ENCODE assay signal across 12 cellular contexts in the genomic region with DNA sequence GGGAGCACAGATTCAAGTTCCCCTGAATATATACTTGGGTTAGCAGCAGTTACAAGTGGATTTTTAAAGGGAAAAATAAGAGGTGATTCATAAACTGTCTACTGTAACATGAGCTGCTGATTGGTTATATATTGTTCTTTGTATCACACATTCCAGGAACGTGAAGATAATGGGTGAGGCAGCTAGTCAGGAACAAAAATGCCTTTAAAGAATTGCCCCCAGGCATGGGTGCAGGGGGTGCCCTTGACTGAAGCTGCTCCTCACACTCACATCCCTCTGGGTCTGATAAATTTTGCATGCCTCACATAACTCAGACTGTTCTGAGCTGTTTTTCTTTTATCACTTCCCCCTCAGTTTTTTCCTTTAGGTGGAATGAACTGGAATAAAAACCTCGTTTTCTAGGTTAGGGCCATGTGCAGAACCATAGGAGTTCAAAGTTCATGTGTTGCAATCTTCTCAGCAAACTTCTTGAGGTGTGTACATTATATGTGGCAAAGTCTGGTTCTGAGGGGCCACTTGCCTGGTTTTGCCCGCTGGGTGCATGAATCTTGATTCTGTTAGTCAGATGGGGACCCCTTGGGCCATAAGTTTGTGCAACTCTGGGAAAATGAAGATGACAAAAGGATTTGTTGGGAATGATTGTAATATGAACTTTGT. TPM values are rescaled to one million over a fixed set of nuclear protein-coding genes. Genes with fewer than 3 reads are reported as not detected.
DNase-seq lines count a peak whose midpoint lies in the region; ATAC-seq and TF ChIP-seq lines count a peak whose summit lies in the region.
"Had no signal": no experiment of that assay in that cellular context is flagged by ENCODE, and none has a peak within 500 bp of the region (broad histone marks: within the 10 kb centered on the region; RNA-seq: fewer than 3 reads in every experiment).

No MANE protein-coding gene starts in this region.

- TF ChIP-seq CTCF in HCT116 (IDR thresholded peaks at IDR 0.05 in 2 of 3, conservative IDR thresholded peaks at IDR 0.05 in 1 of 3; ENCODE audit: borderline replicate concordance in 1 of 3, insufficient read depth in 1 of 3, low read depth in 2 of 3, low read length in 2 of 3) (no peak), RWPE2 (IDR thresholded peaks at IDR 0.05; ENCODE audit: poor library complexity, severe bottlenecking) (no peak), suprapubic skin (IDR thresholded peaks at IDR 0.05) (no peak)

- no peaks in the 10 kb centered on the region for H3K36me3 Mint-ChIP-seq in activated T-helper 1 cell treated with anti-CD3 and anti-CD28 coated beads, Interleukin-12 subunit alpha, Interleukin-12 subunit beta, Interleukin-2, Interleukin-4 antibody, amounts not matched to agents 30 ng/mL and 10 ng/mL and 1 ng/mL, durations not matched to agents 14 hours and 24 hours and 36 hours (ENCODE audit: low read depth)
- H3K36me3 Mint-ChIP-seq: activated naive CD4-positive, alpha-beta T cell treated with anti-CD3 and anti-CD28 coated beads, Interleukin-2, amount 50 U/mL, for 72 hours had no signal

- peak; percentile 85 for ATAC-seq in HCT116
- ATAC-seq in RWPE2 (ENCODE audit: low read depth): peak; percentile 98
- ATAC-seq in GM21515 (IDR thresholded peaks at IDR 0.05; ENCODE audit: unreplicated experiment): no peak
- ATAC-seq: activated naive CD4-positive, alpha-beta T cell treated with anti-CD3 and anti-CD28 coated beads, Interleukin-2, amount 50 U/mL, for 72 hours had no signal

- H3K4me1 ChIP-seq in HCT116 (ENCODE audit: control insufficient read depth in 1 of 2, insufficient read depth in 2 of 2, low read length in 2 of 2) (peaks cover 19 to 35% of the 10 kb centered on the region in 2 experiments), RWPE2 (ENCODE audit: insufficient read depth, poor library complexity, severe bottlenecking) (peaks cover 38% of the 10 kb centered on the region), skeletal muscle satellite cell (ENCODE audit: control insufficient read depth, insufficient read depth, low read length) (peaks cover 7% of the 10 kb centered on the region), suprapubic skin (no peaks in the 10 kb centered on the region)
- H3K4me1 ChIP-seq: right atrium auricular region had no signal

- H3K36me3 ChIP-seq in HCT116 (ENCODE audit: control insufficient read depth in 1 of 2, insufficient read depth in 2 of 2, low read length in 2 of 2) (no peaks in the 10 kb centered on the region), RWPE2 (ENCODE audit: low read depth) (no peaks in the 10 kb centered on the region), skeletal muscle satellite cell (ENCODE audit: insufficient read depth, low read length) (no peaks in the 10 kb centered on the region), suprapubic skin (peaks cover 6% of the 10 kb centered on the region)
- H3K36me3 ChIP-seq: right atrium auricular region had no signal

- H3K4me3 Mint-ChIP-seq in activated T-helper 1 cell treated with anti-CD3 and anti-CD28 coated beads, Interleukin-12 subunit alpha, Interleukin-12 subunit beta, Interleukin-2, Interleukin-4 antibody, amounts not matched to agents 30 ng/mL and 10 ng/mL and 1 ng/mL, durations not matched to agents 14 hours and 24 hours and 36 hours: no peak overlapping the region

- H2AFZ ChIP-seq in HCT116 (ENCODE audit: low read depth, low read length, poor library complexity, severe bottlenecking): no peak overlapping the region

- H3K4me1 Mint-ChIP-seq in activated T-helper 1 cell treated with anti-CD3 and anti-CD28 coated beads, Interleukin-12 subunit alpha, Interleukin-12 subunit beta, Interleukin-2, Interleukin-4 antibody, amounts not matched to agents 30 ng/mL and 10 ng/mL and 1 ng/mL, durations not matched to agents 14 hours and 24 hours and 36 hours (ENCODE audit: low read depth): no peaks in the 10 kb centered on the region

- RAD21 ChIA-PET in HCT116 (lab: Charles Lee; ENCODE audit: low non-redundant PET in 1 of 2, low total read pairs in 2 of 2, uncharacterized antibody in 2 of 2, unreplicated experiment in 2 of 2): no interaction called here

- H3K27me3 ChIP-seq in HCT116 (ENCODE audit: insufficient read depth, low read length): no peaks in the 10 kb centered on the region
- no peaks in the 10 kb centered on the region for H3K27me3 ChIP-seq in RWPE2 (ENCODE audit: insufficient read depth, poor library complexity, severe bottlenecking)
- H3K27me3 ChIP-seq in skeletal muscle satellite cell (ENCODE audit: control insufficient read depth, insufficient read depth, low read length): no peaks in the 10 kb centered on the region
- no peaks in the 10 kb centered on the region for H3K27me3 ChIP-seq in suprapubic skin
- H3K27me3 ChIP-seq: right atrium auricular region had no signal

- BruUV-seq in HCT116 (replicated peaks; lab: Mats Ljungman, UMichigan): no TSS peak

- intact Hi-C loops in HCT116 (cut with micrococcal nuclease): no loop called here
- intact Hi-C loops in activated T-helper 1 cell treated with anti-CD3 and anti-CD28 coated beads, Interleukin-12 subunit alpha, Interleukin-12 subunit beta, Interleukin-2, Interleukin-4 antibody, amounts not matched to agents 30 ng/mL and 10 ng/mL and 1 ng/mL, durations not matched to agents 14 hours and 24 hours and 36 hours (cut with micrococcal nuclease): no loop called here

- no peak for TF ChIP-seq RAD21 in HCT116 (IDR thresholded peaks at IDR 0.05; ENCODE audit: low read depth)

- no peaks in the 10 kb centered on the region for H3K9me2 ChIP-seq in HCT116 (ENCODE audit: insufficient read depth)

- H3K9ac ChIP-seq in HCT116 (ENCODE audit: low read length) (peak overlapping the region; percentile 37), skeletal muscle satellite cell (ENCODE audit: low read depth, low read length) (no peak overlapping the region)

- no peaks in the 10 kb centered on the region for H3K9me3 Mint-ChIP-seq in activated T-helper 1 cell treated with anti-CD3 and anti-CD28 coated beads, Interleukin-12 subunit alpha, Interleukin-12 subunit beta, Interleukin-2, Interleukin-4 antibody, amounts not matched to agents 30 ng/mL and 10 ng/mL and 1 ng/mL, durations not matched to agents 14 hours and 24 hours and 36 hours
- H3K9me3 Mint-ChIP-seq: activated naive CD4-positive, alpha-beta T cell treated with anti-CD3 and anti-CD28 coated beads, Interleukin-2, amount 50 U/mL, for 72 hours had no signal

- no peak overlapping the region for H3K27ac Mint-ChIP-seq in activated T-helper 1 cell treated with anti-CD3 and anti-CD28 coated beads, Interleukin-12 subunit alpha, Interleukin-12 subunit beta, Interleukin-2, Interleukin-4 antibody, amounts not matched to agents 30 ng/mL and 10 ng/mL and 1 ng/mL, durations not matched to agents 14 hours and 24 hours and 36 hours
- H3K27ac Mint-ChIP-seq: activated naive CD4-positive, alpha-beta T cell treated with anti-CD3 and anti-CD28 coated beads, Interleukin-2, amount 50 U/mL, for 72 hours had no signal

- H4K20me1 ChIP-seq in HCT116 (ENCODE audit: insufficient read depth): no peaks in the 10 kb centered on the region

- peaks cover 1% of the 10 kb centered on the region for H3K27me3 Mint-ChIP-seq in activated T-helper 1 cell treated with anti-CD3 and anti-CD28 coated beads, Interleukin-12 subunit alpha, Interleukin-12 subunit beta, Interleukin-2, Interleukin-4 antibody, amounts not matched to agents 30 ng/mL and 10 ng/mL and 1 ng/mL, durations not matched to agents 14 hours and 24 hours and 36 hours (ENCODE audit: insufficient read depth)

- CTCF ChIA-PET in HCT116 (lab: Charles Lee): interaction anchor here (0.6 to 1.1 kb wide), 2 partner anchors 41 to 64 kb away, joined by 3 read pairs; no protein-coding TSS in a partner anchor

- H3K79me2 ChIP-seq in HCT116 (ENCODE audit: insufficient read depth, low read length): no peaks in the 10 kb centered on the region

- no peak for TF ChIP-seq EP300 in suprapubic skin (IDR thresholded peaks at IDR 0.05)

- H3K9me3 ChIP-seq in HCT116 (ENCODE audit: control insufficient read depth in 1 of 2, insufficient read depth in 1 of 2, low read depth in 1 of 2, low read length in 2 of 2) (no peaks in the 10 kb centered on the region), RWPE2 (ENCODE audit: severe bottlenecking) (no peaks in the 10 kb centered on the region), skeletal muscle satellite cell (replicated peaks; ENCODE audit: low read length) (no peaks in the 10 kb centered on the region), suprapubic skin (no peaks in the 10 kb centered on the region)
- H3K9me3 ChIP-seq: right atrium auricular region had no signal

- TF ChIP-seq POLR2A in HCT116 (IDR thresholded peaks at IDR 0.05; ENCODE audit: borderline replicate concordance, extremely low read depth, insufficient read depth, insufficient read length): no peak
- TF ChIP-seq POLR2A in suprapubic skin (IDR thresholded peaks at IDR 0.05): no peak

- H3K4me2 ChIP-seq in HCT116 (ENCODE audit: low read length): peak overlapping the region; percentile 70
- peak overlapping the region; percentile 13 for H3K4me2 ChIP-seq in skeletal muscle satellite cell (ENCODE audit: low read length)

- 49% methylated on average over 3 of the region's 3 CpGs for WGBS in suprapubic skin

- POLR2A ChIA-PET in HCT116 (lab: Charles Lee): no interaction called here

- H3K4me3 ChIP-seq in HCT116 (replicated peaks in 1 of 2; ENCODE audit: low read depth in 1 of 2, low read length in 2 of 2) (0 out of 4 replicates have a peak overlapping the region, but pooled peaks of 1 of the 2 experiments have one; percentile 11), RWPE2 (ENCODE audit: severe bottlenecking) (no peak overlapping the region), skeletal muscle satellite cell (ENCODE audit: low read length) (no peak overlapping the region), suprapubic skin (no peak overlapping the region)
- H3K4me3 ChIP-seq: right atrium auricular region had no signal

- H3K27ac ChIP-seq in HCT116 (ENCODE audit: low read depth, low read length) (peak overlapping the region; percentile 52; the same call in 1 of the 2 replicates), RWPE2 (ENCODE audit: poor library complexity, severe bottlenecking) (peak overlapping the region; percentile 97), suprapubic skin (no peak overlapping the region)
- H3K27ac ChIP-seq: right atrium auricular region had no signal

- DNase-seq in HCT116 (ENCODE audit: low read depth, low spot score) (peak; percentile 57), RWPE2 (ENCODE audit: low spot score) (peak; percentile 90), fibroblast of gingiva (ENCODE audit: low read depth) (peak; percentile 32), suprapubic skin (ENCODE audit: low spot score in 2 of 2) (no peak)
- DNase-seq in activated T-helper 1 cell treated with anti-CD3 and anti-CD28 coated beads, Interleukin-12 subunit alpha, Interleukin-12 subunit beta, Interleukin-2, Interleukin-4 antibody, amounts not matched to agents 30 ng/mL and 10 ng/mL and 1 ng/mL, durations not matched to agents 14 hours and 24 hours and 36 hours (ENCODE audit: low spot score): no peak
- DNase-seq: activated CD4-positive, alpha-beta T cell treated with anti-CD3 and anti-CD28 coated beads, Interleukin-2, amount 50 U/mL, for 1 hour; NCI-H2171 treated with DMSO at 0.1 percent for 48 hours; SHP77 had no signal

RNA-seq across cellular contexts. Expression of gene TBX19, which starts 21.1 kb away (rescaled TPM):
- total RNA-seq in HCT116 (2021; ENCODE audit: unreplicated experiment) (3.0 TPM), suprapubic skin (1 to 10 TPM; 1.8 to 6.7 (median 2.8) TPM)
- polyA plus RNA-seq in HCT116 (2012): 2.2 and 2.8 TPM in 2 replicates
- total RNA-seq in skeletal muscle satellite cell (2012; rRNA removed): 0.25 and 0.66 TPM in 2 replicates
- 2.0 and 2.5 TPM in 2 replicates for total RNA-seq in activated T-helper 1 cell treated with anti-CD3 and anti-CD28 coated beads, Interleukin-12 subunit alpha, Interleukin-12 subunit beta, Interleukin-2, Interleukin-4 antibody, amounts not matched to agents 30 ng/mL and 10 ng/mL and 1 ng/mL, durations not matched to agents 14 hours and 24 hours and 36 hours

Comparison
In these comparisons a context has a peak if more than half of its experiments do, and no peak if none do; other contexts are left out.
1. DNase-seq: peak in HCT116 (single experiment), RWPE2 (single experiment) and fibroblast of gingiva (single experiment); none in activated T-helper 1 cell treated with anti-CD3 and anti-CD28 coated beads, Interleukin-12 subunit alpha, Interleukin-12 subunit beta, Interleukin-2, Interleukin-4 antibody, amounts not matched to agents 30 ng/mL and 10 ng/mL and 1 ng/mL, durations not matched to agents 14 hours and 24 hours and 36 hours (single experiment) and suprapubic skin (0 of 2).